Comparison of ENCODE assay signal across 2 cellular contexts in genomic region chr20:49501917-49502316, GRCh38.
TF ChIP-seq lines count a peak whose summit lies in the region.

No MANE protein-coding gene starts in this region.

TF ChIP-seq in IMR-90, 13 proteins besides CTCF, POLR2A, EP300 and RAD21 (continued from another document):
- TF ChIP-seq USF2 (IDR thresholded peaks at IDR 0.05; ENCODE audit: low read depth, low read length), result peak; percentile 51; the same call in 1 of the 2 replicates

TF ChIP-seq in WTC11, 78 proteins besides CTCF, POLR2A, EP300 and RAD21 (continued from another document):
- TF ChIP-seq ZNF121 (CRISPR knock-in tag; IDR thresholded peaks at IDR 0.05) (no peak), JUN (CRISPR knock-in tag; IDR thresholded peaks at IDR 0.05) (no peak), ELF4 (CRISPR knock-in tag; IDR thresholded peaks at IDR 0.05; ENCODE audit: low read depth) (no peak), EMX1 (CRISPR knock-in tag; IDR thresholded peaks at IDR 0.05) (peak; percentile 58; the same call in 1 of the 2 replicates), CREB1 (CRISPR knock-in tag; IDR thresholded peaks at IDR 0.05) (no peak), NFYB (CRISPR knock-in tag; conservative IDR thresholded peaks at IDR 0.05; ENCODE audit: low read depth) (peak; percentile 53), GTF2I (CRISPR knock-in tag; conservative IDR thresholded peaks at IDR 0.05) (peak; percentile 96), NFATC4 (CRISPR knock-in tag; IDR thresholded peaks at IDR 0.05) (no peak), ZNF532 (CRISPR knock-in tag; IDR thresholded peaks at IDR 0.05; ENCODE audit: borderline replicate concordance) (no peak), USF1 (CRISPR knock-in tag; IDR thresholded peaks at IDR 0.05) (peak; percentile 79), USF2 (CRISPR knock-in tag; IDR thresholded peaks at IDR 0.05) (peak; percentile 89), TCF7 (CRISPR knock-in tag; IDR thresholded peaks at IDR 0.05; ENCODE audit: low read depth) (no peak), NR1H2 (CRISPR knock-in tag; IDR thresholded peaks at IDR 0.05) (no peak), CBFB (CRISPR knock-in tag; IDR thresholded peaks at IDR 0.05; ENCODE audit: low read depth) (no peak), RORB (CRISPR knock-in tag; IDR thresholded peaks at IDR 0.05) (no peak), ZNF671 (CRISPR knock-in tag; IDR thresholded peaks at IDR 0.05) (no peak), SMAD4 (CRISPR knock-in tag; IDR thresholded peaks at IDR 0.05) (no peak), ZNF423 (CRISPR knock-in tag; IDR thresholded peaks at IDR 0.05) (no peak)
- TF ChIP-seq, protein P1, sequence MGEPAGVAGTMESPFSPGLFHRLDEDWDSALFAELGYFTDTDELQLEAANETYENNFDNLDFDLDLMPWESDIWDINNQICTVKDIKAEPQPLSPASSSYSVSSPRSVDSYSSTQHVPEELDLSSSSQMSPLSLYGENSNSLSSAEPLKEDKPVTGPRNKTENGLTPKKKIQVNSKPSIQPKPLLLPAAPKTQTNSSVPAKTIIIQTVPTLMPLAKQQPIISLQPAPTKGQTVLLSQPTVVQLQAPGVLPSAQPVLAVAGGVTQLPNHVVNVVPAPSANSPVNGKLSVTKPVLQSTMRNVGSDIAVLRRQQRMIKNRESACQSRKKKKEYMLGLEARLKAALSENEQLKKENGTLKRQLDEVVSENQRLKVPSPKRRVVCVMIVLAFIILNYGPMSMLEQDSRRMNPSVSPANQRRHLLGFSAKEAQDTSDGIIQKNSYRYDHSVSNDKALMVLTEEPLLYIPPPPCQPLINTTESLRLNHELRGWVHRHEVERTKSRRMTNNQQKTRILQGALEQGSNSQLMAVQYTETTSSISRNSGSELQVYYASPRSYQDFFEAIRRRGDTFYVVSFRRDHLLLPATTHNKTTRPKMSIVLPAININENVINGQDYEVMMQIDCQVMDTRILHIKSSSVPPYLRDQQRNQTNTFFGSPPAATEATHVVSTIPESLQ (CRISPR knock-in tag; IDR thresholded peaks at IDR 0.05), result no peak
- TF ChIP-seq, protein P2, sequence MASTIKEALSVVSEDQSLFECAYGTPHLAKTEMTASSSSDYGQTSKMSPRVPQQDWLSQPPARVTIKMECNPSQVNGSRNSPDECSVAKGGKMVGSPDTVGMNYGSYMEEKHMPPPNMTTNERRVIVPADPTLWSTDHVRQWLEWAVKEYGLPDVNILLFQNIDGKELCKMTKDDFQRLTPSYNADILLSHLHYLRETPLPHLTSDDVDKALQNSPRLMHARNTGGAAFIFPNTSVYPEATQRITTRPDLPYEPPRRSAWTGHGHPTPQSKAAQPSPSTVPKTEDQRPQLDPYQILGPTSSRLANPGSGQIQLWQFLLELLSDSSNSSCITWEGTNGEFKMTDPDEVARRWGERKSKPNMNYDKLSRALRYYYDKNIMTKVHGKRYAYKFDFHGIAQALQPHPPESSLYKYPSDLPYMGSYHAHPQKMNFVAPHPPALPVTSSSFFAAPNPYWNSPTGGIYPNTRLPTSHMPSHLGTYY (CRISPR knock-in tag; IDR thresholded peaks at IDR 0.05), result no peak
